In the genomic region with DNA sequence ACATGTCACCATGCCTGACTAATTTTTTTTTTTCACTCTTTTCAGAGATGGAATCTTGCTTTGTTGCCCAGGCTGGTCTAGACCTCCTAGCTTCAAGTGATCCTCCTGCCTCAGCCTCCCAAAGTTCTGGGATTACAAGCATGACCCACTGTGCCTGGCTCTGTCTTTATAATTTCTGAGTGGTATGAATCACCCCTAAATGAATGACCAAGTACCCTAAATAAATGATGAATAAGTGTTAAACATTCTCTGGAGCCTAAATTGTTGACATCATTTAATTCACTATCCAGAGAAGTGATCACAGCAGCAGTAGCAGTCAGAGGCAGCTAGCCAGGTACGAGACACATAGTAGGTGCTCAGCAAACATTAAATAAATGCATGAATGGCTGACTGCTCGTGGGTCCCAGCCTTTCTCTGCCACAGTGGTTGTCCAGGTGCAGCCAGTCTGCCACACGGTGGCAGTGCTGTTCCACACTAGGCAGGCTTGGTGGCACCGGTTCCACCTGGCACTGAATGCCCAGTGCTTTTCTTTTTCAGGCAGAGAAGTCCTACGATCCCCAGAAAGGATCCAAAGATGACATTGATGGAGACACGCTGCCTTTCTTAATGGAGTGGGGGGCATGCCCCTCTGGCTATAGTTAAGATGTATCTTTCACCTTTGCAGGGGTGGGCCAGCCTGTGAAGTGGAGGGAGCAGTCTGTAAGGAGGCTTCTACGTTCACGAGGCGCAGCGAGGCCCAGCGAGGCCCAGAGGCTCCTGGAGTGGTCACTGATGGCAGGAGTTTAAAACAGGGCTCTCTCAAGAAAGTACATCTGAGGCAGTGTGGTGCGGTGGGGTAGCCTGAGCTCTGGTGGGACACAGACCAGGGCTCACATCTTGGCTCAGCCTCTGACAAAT, we compare ENCODE assay signal across 8 cellular contexts. TPM values are rescaled to one million over a fixed set of nuclear protein-coding genes. Genes with fewer than 3 reads are reported as not detected.
DNase-seq lines count a peak whose midpoint lies in the region; ATAC-seq and TF ChIP-seq lines count a peak whose summit lies in the region.

No MANE protein-coding gene starts in this region.

- H3K9ac ChIP-seq in SK-N-SH = no peak overlapping the region

- no peaks in the 10 kb centered on the region for H3K79me2 ChIP-seq in SK-N-SH (ENCODE audit: insufficient read depth)

- no peaks in the 10 kb centered on the region for H3K4me1 Mint-ChIP-seq in activated naive CD8-positive, alpha-beta T cell treated with anti-CD3 and anti-CD28 coated beads for 36 hours

- H3K4me1 ChIP-seq in SK-N-SH (ENCODE audit: control insufficient read depth in 1 of 2, insufficient read depth in 2 of 2, low read depth in 1 of 2, low read length in 1 of 2) = peaks cover 0 to 2% of the 10 kb centered on the region in 2 experiments; a peak in 1 of 4 replicates

- H3K36me3 ChIP-seq in SK-N-SH (replicated peaks in 1 of 2; ENCODE audit: control insufficient read depth in 1 of 2, insufficient read depth in 2 of 2, low read length in 1 of 2) = no peaks in the 10 kb centered on the region

- no peaks in the 10 kb centered on the region for H4K20me1 ChIP-seq in SK-N-SH (ENCODE audit: insufficient read depth)

- H3K4me3 ChIP-seq in SK-N-SH (ENCODE audit: low read depth in 2 of 2, low read length in 1 of 2) = peak overlapping the region in 1 of 2 experiments; percentile 14; a peak in 1 of 4 replicates

- H3K9me2 ChIP-seq in SK-N-SH = no peaks in the 10 kb centered on the region

- ATAC-seq in GM19467 (IDR thresholded peaks at IDR 0.05; ENCODE audit: unreplicated experiment) (peak; percentile 84), left cardiac atrium (peak; percentile 92 to 95), GM21381 (IDR thresholded peaks at IDR 0.05; ENCODE audit: unreplicated experiment) (no peak)

- no peaks in the 10 kb centered on the region for H3K9me3 Mint-ChIP-seq in activated naive CD8-positive, alpha-beta T cell treated with anti-CD3 and anti-CD28 coated beads for 36 hours

- H3K4me2 ChIP-seq in SK-N-SH = no peak overlapping the region

- H2AFZ ChIP-seq in SK-N-SH (ENCODE audit: low read depth) = no peak overlapping the region

- POLR2A ChIA-PET in SK-N-SH (lab: Yijun Ruan, JAX) = interaction anchor here (0.7 kb wide), 1 partner anchor 285 kb away, joined by 4 read pairs; no protein-coding TSS in a partner anchor

- H3K27me3 ChIP-seq in SK-N-SH (ENCODE audit: insufficient read depth) = no peaks in the 10 kb centered on the region

- H3K36me3 Mint-ChIP-seq in activated naive CD8-positive, alpha-beta T cell treated with anti-CD3 and anti-CD28 coated beads for 36 hours = no peaks in the 10 kb centered on the region

- CTCF ChIA-PET in SK-N-SH (lab: Yijun Ruan, JAX) = interaction anchor here (0.6 to 4.0 kb wide), 43 partner anchors 9 to 1647 kb away, joined by 3 to 66 read pairs (median 3); a partner anchor contains a TSS

- no peak overlapping the region for H3K27ac ChIP-seq in SK-N-SH (ENCODE audit: low read depth in 2 of 2, low read length in 1 of 2)

- no peaks in the 10 kb centered on the region for H3K9me3 ChIP-seq in SK-N-SH

- no peak for TF ChIP-seq EP300 in SK-N-SH (IDR thresholded peaks at IDR 0.05; ENCODE audit: borderline replicate concordance in 1 of 2, low read depth in 1 of 2, low read length in 1 of 2)

- 48% methylated on average over 9 of the region's 12 CpGs for WGBS in SK-N-SH (ENCODE audit: low lambda C conversion rate)

- H3K27me3 Mint-ChIP-seq in activated naive CD8-positive, alpha-beta T cell treated with anti-CD3 and anti-CD28 coated beads for 36 hours = peaks cover 7% of the 10 kb centered on the region

- peak; percentile 99 for TF ChIP-seq RAD21 in SK-N-SH (IDR thresholded peaks at IDR 0.05; ENCODE audit: low read length)

- no peak overlapping the region for H3K27ac Mint-ChIP-seq in activated naive CD8-positive, alpha-beta T cell treated with anti-CD3 and anti-CD28 coated beads for 36 hours

- intact Hi-C loops in left cardiac atrium (cut with DNase I) = loop anchor here (1.0 to 5.0 kb wide), 3 partner anchors 227 to 425 kb away; no protein-coding TSS in a partner anchor

- DNase-seq in COLO668 (lab: John Stamatoyannopoulos, UW; ENCODE audit: unreplicated experiment) (peak; percentile 82), LHCN-M2 (ENCODE audit: low read depth) (peak; percentile 73), SK-N-SH (peak; percentile 81), left cardiac atrium (peak; percentile 83), putamen (ENCODE audit: low spot score) (peak; percentile 65)
- peak; percentile 69 for DNase-seq in activated naive CD8-positive, alpha-beta T cell treated with anti-CD3 and anti-CD28 coated beads for 36 hours

- peak; percentile 94 for TF ChIP-seq CTCF in SK-N-SH (IDR thresholded peaks at IDR 0.05)

- no peaks in the 10 kb centered on the region for H3F3A ChIP-seq in SK-N-SH (replicated peaks; ENCODE audit: insufficient read depth)

- H3K4me3 Mint-ChIP-seq in activated naive CD8-positive, alpha-beta T cell treated with anti-CD3 and anti-CD28 coated beads for 36 hours = no peak overlapping the region

TF ChIP-seq in SK-N-SH, 30 proteins besides CTCF, POLR2A, EP300 and RAD21 (continues in another document):
- no peak for TF ChIP-seq FOSL2 (IDR thresholded peaks at IDR 0.05; ENCODE audit: borderline replicate concordance, low read depth)
- TF ChIP-seq NFIC (IDR thresholded peaks at IDR 0.05; ENCODE audit: borderline replicate concordance) = no peak
- no peak for TF ChIP-seq NRF1 (IDR thresholded peaks at IDR 0.05; ENCODE audit: low read depth, low read length)
- no peak for TF ChIP-seq ELF1 (IDR thresholded peaks at IDR 0.05)
- TF ChIP-seq RCOR1 (IDR thresholded peaks at IDR 0.05; ENCODE audit: low read length) = peak; percentile 52; the same call in 1 of the 2 replicates
- no peak for TF ChIP-seq MEF2A (IDR thresholded peaks at IDR 0.05; ENCODE audit: borderline replicate concordance, low read depth)
- TF ChIP-seq SMC3 (IDR thresholded peaks at IDR 0.05; ENCODE audit: low read depth, low read length) = peak; percentile 98
- no peak for TF ChIP-seq EZH2phosphoT487 (IDR thresholded peaks at IDR 0.05; ENCODE audit: borderline replicate concordance, low read depth)
- TF ChIP-seq, protein P1, sequence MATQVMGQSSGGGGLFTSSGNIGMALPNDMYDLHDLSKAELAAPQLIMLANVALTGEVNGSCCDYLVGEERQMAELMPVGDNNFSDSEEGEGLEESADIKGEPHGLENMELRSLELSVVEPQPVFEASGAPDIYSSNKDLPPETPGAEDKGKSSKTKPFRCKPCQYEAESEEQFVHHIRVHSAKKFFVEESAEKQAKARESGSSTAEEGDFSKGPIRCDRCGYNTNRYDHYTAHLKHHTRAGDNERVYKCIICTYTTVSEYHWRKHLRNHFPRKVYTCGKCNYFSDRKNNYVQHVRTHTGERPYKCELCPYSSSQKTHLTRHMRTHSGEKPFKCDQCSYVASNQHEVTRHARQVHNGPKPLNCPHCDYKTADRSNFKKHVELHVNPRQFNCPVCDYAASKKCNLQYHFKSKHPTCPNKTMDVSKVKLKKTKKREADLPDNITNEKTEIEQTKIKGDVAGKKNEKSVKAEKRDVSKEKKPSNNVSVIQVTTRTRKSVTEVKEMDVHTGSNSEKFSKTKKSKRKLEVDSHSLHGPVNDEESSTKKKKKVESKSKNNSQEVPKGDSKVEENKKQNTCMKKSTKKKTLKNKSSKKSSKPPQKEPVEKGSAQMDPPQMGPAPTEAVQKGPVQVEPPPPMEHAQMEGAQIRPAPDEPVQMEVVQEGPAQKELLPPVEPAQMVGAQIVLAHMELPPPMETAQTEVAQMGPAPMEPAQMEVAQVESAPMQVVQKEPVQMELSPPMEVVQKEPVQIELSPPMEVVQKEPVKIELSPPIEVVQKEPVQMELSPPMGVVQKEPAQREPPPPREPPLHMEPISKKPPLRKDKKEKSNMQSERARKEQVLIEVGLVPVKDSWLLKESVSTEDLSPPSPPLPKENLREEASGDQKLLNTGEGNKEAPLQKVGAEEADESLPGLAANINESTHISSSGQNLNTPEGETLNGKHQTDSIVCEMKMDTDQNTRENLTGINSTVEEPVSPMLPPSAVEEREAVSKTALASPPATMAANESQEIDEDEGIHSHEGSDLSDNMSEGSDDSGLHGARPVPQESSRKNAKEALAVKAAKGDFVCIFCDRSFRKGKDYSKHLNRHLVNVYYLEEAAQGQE (IDR thresholded peaks at IDR 0.05; ENCODE audit: low read depth, low read length) = no peak
- TF ChIP-seq TAF1 (IDR thresholded peaks at IDR 0.05; ENCODE audit: borderline replicate concordance, low read depth, low read length) = no peak
- TF ChIP-seq JUND (IDR thresholded peaks at IDR 0.05) = no peak
- TF ChIP-seq, protein P2, sequence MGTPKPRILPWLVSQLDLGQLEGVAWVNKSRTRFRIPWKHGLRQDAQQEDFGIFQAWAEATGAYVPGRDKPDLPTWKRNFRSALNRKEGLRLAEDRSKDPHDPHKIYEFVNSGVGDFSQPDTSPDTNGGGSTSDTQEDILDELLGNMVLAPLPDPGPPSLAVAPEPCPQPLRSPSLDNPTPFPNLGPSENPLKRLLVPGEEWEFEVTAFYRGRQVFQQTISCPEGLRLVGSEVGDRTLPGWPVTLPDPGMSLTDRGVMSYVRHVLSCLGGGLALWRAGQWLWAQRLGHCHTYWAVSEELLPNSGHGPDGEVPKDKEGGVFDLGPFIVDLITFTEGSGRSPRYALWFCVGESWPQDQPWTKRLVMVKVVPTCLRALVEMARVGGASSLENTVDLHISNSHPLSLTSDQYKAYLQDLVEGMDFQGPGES (IDR thresholded peaks at IDR 0.05; ENCODE audit: low read depth, low read length) = no peak
- no peak for TF ChIP-seq RXRA (IDR thresholded peaks at IDR 0.05; ENCODE audit: borderline replicate concordance, low read depth)
- peak; percentile 15 for TF ChIP-seq CHD2 (IDR thresholded peaks at IDR 0.05; ENCODE audit: low read length, partially characterized antibody)
- no peak for TF ChIP-seq FOXM1 (IDR thresholded peaks at IDR 0.05; ENCODE audit: low read depth)

RNA-seq across cellular contexts. Expression of a gene that starts 8.7 kb away (rescaled TPM):
- total RNA-seq in LHCN-M2 (2014; rRNA removed) = 14.0 and 15.2 TPM in 2 replicates
- polyA plus RNA-seq in LHCN-M2 (2012) = 8.1 TPM
- polyA plus RNA-seq in SK-N-SH (2012; rRNA removed) = 15.1 and 22.9 TPM in 2 replicates
- polyA plus RNA-seq in SK-N-SH (2012; cell fraction: cytosol; rRNA removed) = 11.5 and 13.1 TPM in 2 replicates
- polyA plus RNA-seq in SK-N-SH (2012; cell fraction: nucleus; rRNA removed) = 87.5 and 88.6 TPM in 2 replicates
- total RNA-seq in activated naive CD8-positive, alpha-beta T cell treated with anti-CD3 and anti-CD28 coated beads for 36 hours = 10 to 100 TPM; 14.5 to 16.4 TPM
- 1 to 10 TPM; 4.2 to 5.4 TPM for total RNA-seq in left cardiac atrium
